Comparison of ENCODE assay signal across 8 cellular contexts in the genomic region with DNA sequence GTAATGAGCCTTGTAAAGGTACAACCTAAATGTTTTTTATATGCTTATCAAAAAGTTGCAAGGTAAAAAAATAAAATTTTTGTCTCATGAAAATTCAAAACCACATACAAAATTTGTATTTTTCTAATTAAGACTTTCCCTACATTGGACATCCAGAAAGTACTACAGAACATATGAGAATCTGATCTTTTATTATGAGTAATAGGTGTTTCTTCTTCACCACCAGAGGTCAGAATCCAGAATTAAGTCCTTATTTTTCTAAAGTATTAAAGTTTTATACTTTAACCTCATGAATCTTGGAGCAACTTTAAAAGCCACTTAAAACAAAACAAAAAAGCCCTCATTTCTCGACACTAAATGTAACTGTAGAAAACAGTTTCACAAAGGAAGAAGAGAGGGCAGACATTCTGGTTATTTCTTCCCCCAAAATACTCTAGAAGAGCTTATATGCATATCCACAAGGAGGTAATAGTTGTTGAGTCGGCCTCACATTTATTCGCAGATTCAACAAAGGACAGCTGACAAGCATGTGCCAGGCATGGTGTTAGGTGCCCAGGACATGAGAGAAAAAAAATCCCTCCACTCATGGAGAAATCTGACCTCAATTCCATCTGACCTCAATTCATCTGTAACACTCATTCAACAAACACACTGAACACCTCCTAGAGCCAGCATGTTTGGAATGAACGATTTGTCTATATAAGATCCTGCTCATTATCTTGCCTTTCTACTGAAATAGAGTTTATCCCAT.
DNase-seq lines count a peak whose midpoint lies in the region; ATAC-seq and TF ChIP-seq lines count a peak whose summit lies in the region.

No MANE protein-coding gene starts in this region.

- H3K4me3 Mint-ChIP-seq in MCF 10A (ENCODE audit: unreplicated experiment) (no peak overlapping the region), type B pancreatic cell (peak overlapping the region; percentile 1)

- TF ChIP-seq CTCF in breast epithelium (IDR thresholded peaks at IDR 0.05) (peak in 2 of 3 donors; percentile 15 to 30), MCF 10A (IDR thresholded peaks at IDR 0.05; ENCODE audit: unreplicated experiment) (no peak), esophagus muscularis mucosa (IDR thresholded peaks at IDR 0.05) (peak; percentile 28 to 45 (median 29)), type B pancreatic cell (conservative IDR thresholded peaks at IDR 0.05) (peak; percentile 54)

- DNase-seq in breast epithelium (ENCODE audit: low spot score in 2 of 2) (no peak), MCF 10A (ENCODE audit: unreplicated experiment) (no peak), NAMALWA (ENCODE audit: low spot score) (peak; percentile 27), esophagus muscularis mucosa (ENCODE audit: extremely low spot score) (no peak), type B pancreatic cell (ENCODE audit: extremely low spot score, unreplicated experiment) (no peak), NCI-H1417 treated with DMSO at 0.1 percent for 48 hours (lab: John Stamatoyannopoulos, UW) (no peak), Right ventricle myocardium superior (no peak)

- H3K4me1 Mint-ChIP-seq in MCF 10A (ENCODE audit: insufficient read depth, unreplicated experiment) (peaks cover 9% of the 10 kb centered on the region), type B pancreatic cell (ENCODE audit: unreplicated experiment) (peaks cover 50% of the 10 kb centered on the region)

- H3K4me3 ChIP-seq in breast epithelium = no peak overlapping the region
- no peak overlapping the region for H3K4me3 ChIP-seq in esophagus muscularis mucosa

- H3K27me3 ChIP-seq in breast epithelium = no peaks in the 10 kb centered on the region
- H3K27me3 ChIP-seq in esophagus muscularis mucosa = no peaks in the 10 kb centered on the region

- peaks cover 5% of the 10 kb centered on the region for H3K36me3 Mint-ChIP-seq in MCF 10A (ENCODE audit: insufficient read depth, unreplicated experiment)
- no peaks in the 10 kb centered on the region for H3K36me3 Mint-ChIP-seq in type B pancreatic cell

- no peaks in the 10 kb centered on the region for H3K9me3 Mint-ChIP-seq in MCF 10A (ENCODE audit: unreplicated experiment)
- no peaks in the 10 kb centered on the region for H3K9me3 Mint-ChIP-seq in type B pancreatic cell

- intact Hi-C loops in breast epithelium (cut with DNase I; ENCODE audit: low total_unique reads) (no loop called here), MCF 10A (cut with micrococcal nuclease) (loop anchor here (2.0 kb wide), 1 partner anchor 70 kb away; a partner anchor contains a TSS), esophagus muscularis mucosa (cut with DNase I) (loop anchor here (5.0 to 10.0 kb wide), 2 partner anchors 69 to 132 kb away; a partner anchor contains a TSS), Right ventricle myocardium superior (cut with DNase I) (no loop called here)

- H3K27ac Mint-ChIP-seq in MCF 10A (ENCODE audit: low read depth, unreplicated experiment) (no peak overlapping the region), type B pancreatic cell (no peak overlapping the region)

- no peaks in the 10 kb centered on the region for H3K4me1 ChIP-seq in breast epithelium
- H3K4me1 ChIP-seq in esophagus muscularis mucosa = peaks cover 28 to 59% (median 43%) of the 10 kb centered on the region in 4 donors

- WGBS in esophagus muscularis mucosa = 54% methylated on average over 4 of the region's 4 CpGs

- no TSS peak for BruUV-seq in MCF 10A (replicated peaks; lab: Mats Ljungman, UMichigan)

- ATAC-seq in Right ventricle myocardium superior (ENCODE audit: poor library complexity) = no peak
- no peak for ATAC-seq in HG03039 (IDR thresholded peaks at IDR 0.05; ENCODE audit: unreplicated experiment)

- H3K27me3 Mint-ChIP-seq in MCF 10A (ENCODE audit: insufficient read depth, unreplicated experiment) (peaks cover 65% of the 10 kb centered on the region), type B pancreatic cell (no peaks in the 10 kb centered on the region)

- TF ChIP-seq EP300 in esophagus muscularis mucosa (IDR thresholded peaks at IDR 0.05) = no peak

- TF ChIP-seq POLR2A in breast epithelium (IDR thresholded peaks at IDR 0.05) (no peak), esophagus muscularis mucosa (IDR thresholded peaks at IDR 0.05; ENCODE audit: low read depth) (no peak)

- H3K36me3 ChIP-seq in breast epithelium = no peaks in the 10 kb centered on the region
- H3K36me3 ChIP-seq in esophagus muscularis mucosa = no peaks in the 10 kb centered on the region

- H3K27ac ChIP-seq in breast epithelium (no peak overlapping the region), esophagus muscularis mucosa (replicated peaks in 1 of 4) (no peak overlapping the region)

- H3K9me3 ChIP-seq in breast epithelium (no peaks in the 10 kb centered on the region), esophagus muscularis mucosa (no peaks in the 10 kb centered on the region)

- POLR2A ChIA-PET in MCF 10A (lab: Yijun Ruan, JAX) = no interaction called here

- CTCF ChIA-PET in MCF 10A (lab: Yijun Ruan, JAX) = interaction anchor here (0.8 to 1.6 kb wide), 4 partner anchors 25 to 195 kb away, joined by 3 to 4 read pairs (median 4); a partner anchor contains a TSS

Comparison
In these comparisons a context has a peak if more than half of its experiments do, and no peak if none do; other contexts are left out.
1. intact Hi-C loops: an anchor here in MCF 10A (2.0 kb wide) and esophagus muscularis mucosa (5.0 to 10.0 kb wide); none called in breast epithelium and Right ventricle myocardium superior.